16 cellular contexts compared by ENCODE assay signal in genomic region chr19:13917888-13918406, GRCh38. TPM values are rescaled to one million over a fixed set of nuclear protein-coding genes. Genes with fewer than 3 reads are reported as not detected.
"Had no signal": no experiment of that assay in that cellular context is flagged by ENCODE, and none has a peak within 500 bp of the region (broad histone marks: within the 10 kb centered on the region; RNA-seq: fewer than 3 reads in every experiment).

No MANE protein-coding gene starts in this region.

- H3K36me3 ChIP-seq: uterus had no signal

- H3K27me3 Mint-ChIP-seq: activated CD4-positive, alpha-beta T cell treated with anti-CD3 and anti-CD28 coated beads, Interleukin-2, amount 10 ng/mL, durations not matched to agents 24 days and 14 days had no signal

- DNase-seq: activated CD4-positive, alpha-beta T cell treated with anti-CD3 and anti-CD28 coated beads, Interleukin-2, amount 10 ng/mL, durations not matched to agents 24 days and 14 days; activated naive CD4-positive, alpha-beta T cell treated with anti-CD3 and anti-CD28 coated beads for 36 hours; central memory CD4-positive, alpha-beta T cell; cortex of kidney; erythroblast; nephron progenitor cell; stimulated activated CD4-positive, alpha-beta T cell treated with anti-CD3 and anti-CD28 coated beads, Interleukin-4, amount 100 ng/mL, for 1 hour; stimulated activated CD8-positive, alpha-beta memory T cell treated with anti-CD3 and anti-CD28 coated beads, Interleukin-4, amount 100 ng/mL, for 48 hours; stimulated activated naive CD8-positive, alpha-beta T cell treated with anti-CD3 and anti-CD28 coated beads, Interleukin-15, Interleukin-2, amounts not matched to agents 100 U/mL and 50 U/mL, for 24 hours; T-helper 1 cell; uterus; WERI-Rb-1 had no signal

- H3K9me3 ChIP-seq: uterus had no signal

- H3K4me1 ChIP-seq: uterus had no signal

- H3K27me3 ChIP-seq: uterus had no signal

- H3K4me3 Mint-ChIP-seq: activated CD4-positive, alpha-beta T cell treated with anti-CD3 and anti-CD28 coated beads, Interleukin-2, amount 10 ng/mL, durations not matched to agents 24 days and 14 days; activated naive CD4-positive, alpha-beta T cell treated with anti-CD3 and anti-CD28 coated beads for 36 hours; nephron progenitor cell had no signal

- H3K27ac ChIP-seq: uterus, WERI-Rb-1 had no signal

- H3K4me3 ChIP-seq: uterus had no signal

- H3K27ac Mint-ChIP-seq: activated CD4-positive, alpha-beta T cell treated with anti-CD3 and anti-CD28 coated beads, Interleukin-2, amount 10 ng/mL, durations not matched to agents 24 days and 14 days; activated naive CD4-positive, alpha-beta T cell treated with anti-CD3 and anti-CD28 coated beads for 36 hours; nephron progenitor cell had no signal

- ATAC-seq: stimulated activated naive CD8-positive, alpha-beta T cell treated with anti-CD3 and anti-CD28 coated beads, Interleukin-15, Interleukin-2, amounts not matched to agents 100 U/mL and 50 U/mL, for 24 hours had no signal

- H3K4me1 Mint-ChIP-seq: activated CD4-positive, alpha-beta T cell treated with anti-CD3 and anti-CD28 coated beads, Interleukin-2, amount 10 ng/mL, durations not matched to agents 24 days and 14 days; nephron progenitor cell had no signal

RNA-seq across cellular contexts. Expression of gene PODNL1, which starts 20.3 kb away (rescaled TPM):
- total RNA-seq: activated CD4-positive, alpha-beta T cell treated with anti-CD3 and anti-CD28 coated beads, Interleukin-2, amount 10 ng/mL, durations not matched to agents 24 days and 14 days; temporal lobe had no signal

RNA-seq across cellular contexts. Expression of gene NANOS3, which starts 41.0 kb away (rescaled TPM):
- total RNA-seq: mesenteric fat pad, osteoblast had no signal
- polyA plus RNA-seq: adipose tissue had no signal
